26 cellular contexts compared by ENCODE assay signal in genomic region chr4:27728892-27729291, GRCh38.
"Had no signal": no experiment of that assay in that cellular context is flagged by ENCODE, and none has a peak within 500 bp of the region (broad histone marks: within the 10 kb centered on the region; RNA-seq: fewer than 3 reads in every experiment).

No MANE protein-coding gene starts in this region.

- H3K36me3 ChIP-seq: left ventricle myocardium inferior, ovary, sigmoid colon, spleen, stomach, thyroid gland, transverse colon, upper lobe of left lung, vagina had no signal

- H3K27me3 ChIP-seq: ovary, sigmoid colon, spleen, stomach, testis, thyroid gland, transverse colon, upper lobe of left lung, vagina had no signal

- DNase-seq: hypothalamus; immature natural killer cell; kidney; left colon; left ventricle myocardium inferior; mesendoderm; naive B cell; natural killer cell; nephron progenitor cell; ovary; retina; right cardiac atrium; sigmoid colon; small intestine; spleen; stimulated activated CD4-positive, alpha-beta T cell treated with anti-CD3 and anti-CD28 coated beads, Interleukin-4, amount 100 ng/mL, for 24 hours; stimulated activated naive CD8-positive, alpha-beta T cell treated with anti-CD3 and anti-CD28 coated beads, Interleukin-15, Interleukin-2, amounts not matched to agents 100 U/mL and 50 U/mL, for 24 hours; stomach; testis; thyroid gland; transverse colon; upper lobe of left lung had no signal

- H3K4me3 ChIP-seq: left ventricle myocardium inferior, lung, ovary, sigmoid colon, spleen, stomach, testis, thyroid gland, transverse colon, upper lobe of left lung, vagina had no signal

- H3K27ac ChIP-seq: left ventricle myocardium inferior, ovary, sigmoid colon, spleen, stomach, testis, thyroid gland, transverse colon, upper lobe of left lung, vagina had no signal

- H3K9me3 ChIP-seq: left ventricle myocardium inferior, ovary, sigmoid colon, stomach, testis, thyroid gland, transverse colon, upper lobe of left lung, vagina had no signal

- FAIRE-seq: islet of Langerhans, kidney, small intestine had no signal

- ATAC-seq: left colon; natural killer cell; right cardiac atrium; stimulated activated effector memory CD8-positive, alpha-beta T cell treated with anti-CD3 and anti-CD28 coated beads, Interleukin-12 subunit alpha, Interleukin-12 subunit beta, amount 100 ng/mL, for 72 hours; stimulated activated naive CD8-positive, alpha-beta T cell treated with anti-CD3 and anti-CD28 coated beads, Interleukin-15, Interleukin-2, amounts not matched to agents 100 U/mL and 50 U/mL, for 24 hours had no signal

- H3K4me1 ChIP-seq: left ventricle myocardium inferior, sigmoid colon, spleen, stomach, testis, thyroid gland, transverse colon, upper lobe of left lung, vagina had no signal
